In the genomic region with DNA sequence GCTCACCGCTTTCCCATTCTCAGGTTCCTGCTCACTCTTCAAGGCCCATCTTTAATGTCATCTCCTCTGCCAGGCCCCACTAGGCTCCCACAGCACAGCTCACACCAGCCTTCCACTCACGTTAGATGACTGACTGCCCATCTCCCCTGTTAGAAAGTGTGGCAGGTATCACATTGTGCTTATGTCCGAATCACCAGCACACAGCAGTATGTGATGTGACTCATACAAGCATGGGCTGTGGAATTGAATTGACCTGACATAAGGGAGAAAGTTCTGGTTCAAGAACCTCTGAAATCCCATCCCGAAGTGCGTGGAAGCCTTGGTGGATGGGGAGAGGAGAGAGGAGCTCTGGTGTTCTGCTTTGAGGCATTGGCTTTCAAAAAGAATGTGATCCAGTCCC, we compare ENCODE assay signal across 23 cellular contexts. TPM values are rescaled to one million over a fixed set of nuclear protein-coding genes. Genes with fewer than 3 reads are reported as not detected.
"Had no signal": no experiment of that assay in that cellular context is flagged by ENCODE, and none has a peak within 500 bp of the region (broad histone marks: within the 10 kb centered on the region; RNA-seq: fewer than 3 reads in every experiment).

No MANE protein-coding gene starts in this region.

- H3K27ac ChIP-seq: heart left ventricle, left ventricle myocardium inferior, lower lobe of right lung, parathyroid adenoma, prostate gland, right lobe of liver, testis, tibial nerve, upper lobe of right lung had no signal

- H3K27me3 ChIP-seq: heart left ventricle, right lobe of liver, testis, tibial nerve, upper lobe of right lung had no signal

- DNase-seq: effector memory CD4-positive, alpha-beta T cell; erythroblast; foreskin melanocyte; heart left ventricle; hippocampal formation; left cardiac atrium; left ventricle myocardium inferior; lower lobe of right lung; mesenchymal stem cell; midbrain; retina; right lobe of liver; stimulated activated CD4-positive, alpha-beta T cell treated with anti-CD3 and anti-CD28 coated beads, Interleukin-4, amount 100 ng/mL, for 1 hour; stimulated activated CD8-positive, alpha-beta memory T cell treated with anti-CD3 and anti-CD28 coated beads, Interleukin-4, amount 100 ng/mL, for 48 hours; stimulated activated naive CD8-positive, alpha-beta T cell treated with anti-CD3 and anti-CD28 coated beads, Interleukin-15, amount 100 ng/mL, for 72 hours; testis; upper lobe of right lung had no signal

- H3K9me3 Mint-ChIP-seq: natural killer cell treated with Interleukin-12 subunit alpha and Interleukin-12 subunit beta and Interleukin-15 and Interleukin-18, amount 100 ng/mL, for 72 hours; stimulated activated memory B cell treated with anti-CD40 and anti-IgM and Interleukin-4, amounts not matched to agents 10 μg/mL and 1 μg/mL and 100 μg/mL, for 72 hours; stimulated activated naive CD8-positive, alpha-beta T cell treated with anti-CD3 and anti-CD28 coated beads, Interleukin-15, amount 100 ng/mL, for 72 hours had no signal

- H3K9ac ChIP-seq: parathyroid adenoma had no signal

- H3K9me3 ChIP-seq: heart left ventricle, left ventricle myocardium inferior, lower lobe of right lung, prostate gland, right lobe of liver, testis, tibial nerve, upper lobe of right lung had no signal

- H3K36me3 ChIP-seq: heart left ventricle, left ventricle myocardium inferior, lower lobe of right lung, prostate gland, right lobe of liver, tibial nerve, upper lobe of right lung had no signal

- H3K4me3 ChIP-seq: heart left ventricle, left ventricle myocardium inferior, lower lobe of right lung, prostate gland, right lobe of liver, testis, tibial nerve, upper lobe of right lung had no signal

- H3K4me1 Mint-ChIP-seq: stimulated activated memory B cell treated with anti-CD40 and anti-IgM and Interleukin-4, amounts not matched to agents 10 μg/mL and 1 μg/mL and 100 μg/mL, for 72 hours; stimulated activated naive CD8-positive, alpha-beta T cell treated with anti-CD3 and anti-CD28 coated beads, Interleukin-15, amount 100 ng/mL, for 72 hours had no signal

- H3K36me3 Mint-ChIP-seq: natural killer cell treated with Interleukin-12 subunit alpha and Interleukin-12 subunit beta and Interleukin-15 and Interleukin-18, amount 100 ng/mL, for 72 hours; stimulated activated memory B cell treated with anti-CD40 and anti-IgM and Interleukin-4, amounts not matched to agents 10 μg/mL and 1 μg/mL and 100 μg/mL, for 72 hours had no signal

- H3K27ac Mint-ChIP-seq: natural killer cell treated with Interleukin-12 subunit alpha and Interleukin-12 subunit beta and Interleukin-15 and Interleukin-18, amount 100 ng/mL, for 72 hours; stimulated activated memory B cell treated with anti-CD40 and anti-IgM and Interleukin-4, amounts not matched to agents 10 μg/mL and 1 μg/mL and 100 μg/mL, for 72 hours had no signal

- H3K4me1 ChIP-seq: heart left ventricle, left ventricle myocardium inferior, lower lobe of right lung, parathyroid adenoma, prostate gland, right lobe of liver, testis, tibial nerve, upper lobe of right lung had no signal

- H3K4me3 Mint-ChIP-seq: natural killer cell treated with Interleukin-12 subunit alpha and Interleukin-12 subunit beta and Interleukin-15 and Interleukin-18, amount 100 ng/mL, for 72 hours; stimulated activated memory B cell treated with anti-CD40 and anti-IgM and Interleukin-4, amounts not matched to agents 10 μg/mL and 1 μg/mL and 100 μg/mL, for 72 hours; stimulated activated naive CD8-positive, alpha-beta T cell treated with anti-CD3 and anti-CD28 coated beads, Interleukin-15, amount 100 ng/mL, for 72 hours had no signal

RNA-seq across cellular contexts. Expression of gene VSTM5, which starts 6.5 kb away (rescaled TPM):
- total RNA-seq: left ventricle myocardium inferior; lower lobe of right lung; natural killer cell treated with Interleukin-12 subunit alpha and Interleukin-12 subunit beta and Interleukin-15 and Interleukin-18, amount 100 ng/mL, for 72 hours; right lobe of liver; subcutaneous adipose tissue; upper lobe of right lung had no signal
